1 cellular context compared by ENCODE assay signal in the genomic region with DNA sequence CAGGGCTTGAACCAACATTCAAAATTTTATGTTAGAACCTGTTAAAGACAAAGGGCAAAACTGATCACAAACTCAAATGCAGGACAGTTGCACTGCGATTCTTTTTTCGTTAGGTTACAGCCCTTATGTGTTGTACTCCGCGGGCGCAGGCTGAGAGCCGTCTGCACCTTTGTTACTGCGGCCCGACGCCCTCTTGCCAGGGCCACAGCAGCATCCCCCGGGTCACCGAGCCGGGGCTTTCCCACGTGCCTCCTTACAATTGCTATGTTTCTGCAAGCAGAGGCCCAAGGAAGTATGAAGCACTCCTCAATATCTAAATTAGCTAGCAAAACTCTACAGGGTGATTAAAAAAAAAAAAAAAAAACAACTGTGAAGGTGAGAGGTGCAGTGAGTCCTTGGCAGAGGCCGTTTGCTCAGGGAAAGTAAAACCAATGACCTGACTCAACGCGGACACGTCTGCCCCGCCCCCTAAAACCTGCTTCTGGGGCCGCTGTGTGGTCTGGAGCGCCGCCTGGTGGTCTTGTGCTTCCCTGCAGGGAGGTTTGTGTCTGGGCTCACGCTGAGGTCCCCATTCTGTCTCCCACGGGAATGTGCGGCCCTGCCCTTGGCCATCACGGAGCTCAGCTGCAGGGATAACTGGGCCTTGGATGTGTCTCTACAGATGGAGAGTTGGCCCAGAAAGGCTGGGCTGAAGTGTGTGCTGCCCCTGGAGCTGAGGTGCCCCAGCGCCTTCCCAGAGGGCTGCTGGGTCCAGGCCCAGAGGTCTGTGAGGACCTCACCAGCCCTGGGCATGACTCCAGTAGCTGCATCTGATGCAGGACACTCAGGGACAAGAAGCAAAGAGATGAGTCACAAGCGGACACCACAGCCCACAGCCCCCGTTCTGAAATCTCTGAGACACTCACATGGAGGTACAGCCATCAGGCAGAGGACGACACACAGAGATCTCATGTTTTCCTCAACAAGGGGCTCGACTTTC.
TF ChIP-seq lines count a peak whose summit lies in the region.

No MANE protein-coding gene starts in this region.

TF ChIP-seq in HEK293, 187 proteins besides CTCF, POLR2A, EP300 and RAD21 (continued from another document):
- TF ChIP-seq, protein P1, sequence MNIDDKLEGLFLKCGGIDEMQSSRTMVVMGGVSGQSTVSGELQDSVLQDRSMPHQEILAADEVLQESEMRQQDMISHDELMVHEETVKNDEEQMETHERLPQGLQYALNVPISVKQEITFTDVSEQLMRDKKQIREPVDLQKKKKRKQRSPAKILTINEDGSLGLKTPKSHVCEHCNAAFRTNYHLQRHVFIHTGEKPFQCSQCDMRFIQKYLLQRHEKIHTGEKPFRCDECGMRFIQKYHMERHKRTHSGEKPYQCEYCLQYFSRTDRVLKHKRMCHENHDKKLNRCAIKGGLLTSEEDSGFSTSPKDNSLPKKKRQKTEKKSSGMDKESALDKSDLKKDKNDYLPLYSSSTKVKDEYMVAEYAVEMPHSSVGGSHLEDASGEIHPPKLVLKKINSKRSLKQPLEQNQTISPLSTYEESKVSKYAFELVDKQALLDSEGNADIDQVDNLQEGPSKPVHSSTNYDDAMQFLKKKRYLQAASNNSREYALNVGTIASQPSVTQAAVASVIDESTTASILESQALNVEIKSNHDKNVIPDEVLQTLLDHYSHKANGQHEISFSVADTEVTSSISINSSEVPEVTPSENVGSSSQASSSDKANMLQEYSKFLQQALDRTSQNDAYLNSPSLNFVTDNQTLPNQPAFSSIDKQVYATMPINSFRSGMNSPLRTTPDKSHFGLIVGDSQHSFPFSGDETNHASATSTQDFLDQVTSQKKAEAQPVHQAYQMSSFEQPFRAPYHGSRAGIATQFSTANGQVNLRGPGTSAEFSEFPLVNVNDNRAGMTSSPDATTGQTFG (tag by site-specific recombination; IDR thresholded peaks at IDR 0.05; ENCODE audit: borderline replicate concordance) = no peak
- TF ChIP-seq ZNF426 (tag by site-specific recombination; IDR thresholded peaks at IDR 0.05) = no peak
- TF ChIP-seq KLF17 (tag by site-specific recombination; IDR thresholded peaks at IDR 0.05) = no peak
- TF ChIP-seq, protein P2, sequence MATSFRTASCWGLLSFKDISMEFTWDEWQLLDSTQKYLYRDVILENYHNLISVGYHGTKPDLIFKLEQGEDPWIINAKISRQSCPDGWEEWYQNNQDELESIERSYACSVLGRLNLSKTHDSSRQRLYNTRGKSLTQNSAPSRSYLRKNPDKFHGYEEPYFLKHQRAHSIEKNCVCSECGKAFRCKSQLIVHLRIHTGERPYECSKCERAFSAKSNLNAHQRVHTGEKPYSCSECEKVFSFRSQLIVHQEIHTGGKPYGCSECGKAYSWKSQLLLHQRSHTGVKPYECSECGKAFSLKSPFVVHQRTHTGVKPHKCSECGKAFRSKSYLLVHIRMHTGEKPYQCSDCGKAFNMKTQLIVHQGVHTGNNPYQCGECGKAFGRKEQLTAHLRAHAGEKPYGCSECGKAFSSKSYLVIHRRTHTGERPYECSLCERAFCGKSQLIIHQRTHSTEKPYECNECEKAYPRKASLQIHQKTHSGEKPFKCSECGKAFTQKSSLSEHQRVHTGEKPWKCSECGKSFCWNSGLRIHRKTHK (tag by site-specific recombination; IDR thresholded peaks at IDR 0.05) = no peak
- TF ChIP-seq ZNF791 (tag by site-specific recombination; IDR thresholded peaks at IDR 0.05) = no peak
- TF ChIP-seq ZNF670 (tag by site-specific recombination; IDR thresholded peaks at IDR 0.05; ENCODE audit: low read depth) = no peak
- TF ChIP-seq ZNF561 (tag by site-specific recombination; IDR thresholded peaks at IDR 0.05; ENCODE audit: borderline replicate concordance) = no peak
- TF ChIP-seq, protein P3, sequence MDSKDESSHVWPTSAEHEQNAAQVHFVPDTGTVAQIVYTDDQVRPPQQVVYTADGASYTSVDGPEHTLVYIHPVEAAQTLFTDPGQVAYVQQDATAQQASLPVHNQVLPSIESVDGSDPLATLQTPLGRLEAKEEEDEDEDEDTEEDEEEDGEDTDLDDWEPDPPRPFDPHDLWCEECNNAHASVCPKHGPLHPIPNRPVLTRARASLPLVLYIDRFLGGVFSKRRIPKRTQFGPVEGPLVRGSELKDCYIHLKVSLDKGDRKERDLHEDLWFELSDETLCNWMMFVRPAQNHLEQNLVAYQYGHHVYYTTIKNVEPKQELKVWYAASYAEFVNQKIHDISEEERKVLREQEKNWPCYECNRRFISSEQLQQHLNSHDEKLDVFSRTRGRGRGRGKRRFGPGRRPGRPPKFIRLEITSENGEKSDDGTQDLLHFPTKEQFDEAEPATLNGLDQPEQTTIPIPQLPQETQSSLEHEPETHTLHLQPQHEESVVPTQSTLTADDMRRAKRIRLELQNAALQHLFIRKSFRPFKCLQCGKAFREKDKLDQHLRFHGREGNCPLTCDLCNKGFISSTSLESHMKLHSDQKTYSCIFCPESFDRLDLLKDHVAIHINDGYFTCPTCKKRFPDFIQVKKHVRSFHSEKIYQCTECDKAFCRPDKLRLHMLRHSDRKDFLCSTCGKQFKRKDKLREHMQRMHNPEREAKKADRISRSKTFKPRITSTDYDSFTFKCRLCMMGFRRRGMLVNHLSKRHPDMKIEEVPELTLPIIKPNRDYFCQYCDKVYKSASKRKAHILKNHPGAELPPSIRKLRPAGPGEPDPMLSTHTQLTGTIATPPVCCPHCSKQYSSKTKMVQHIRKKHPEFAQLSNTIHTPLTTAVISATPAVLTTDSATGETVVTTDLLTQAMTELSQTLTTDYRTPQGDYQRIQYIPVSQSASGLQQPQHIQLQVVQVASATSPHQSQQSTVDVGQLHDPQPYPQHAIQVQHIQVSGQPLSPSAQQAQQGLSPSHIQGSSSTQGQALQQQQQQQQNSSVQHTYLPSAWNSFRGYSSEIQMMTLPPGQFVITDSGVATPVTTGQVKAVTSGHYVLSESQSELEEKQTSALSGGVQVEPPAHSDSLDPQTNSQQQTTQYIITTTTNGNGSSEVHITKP (tag by site-specific recombination; IDR thresholded peaks at IDR 0.05) = no peak
- TF ChIP-seq, protein P4, sequence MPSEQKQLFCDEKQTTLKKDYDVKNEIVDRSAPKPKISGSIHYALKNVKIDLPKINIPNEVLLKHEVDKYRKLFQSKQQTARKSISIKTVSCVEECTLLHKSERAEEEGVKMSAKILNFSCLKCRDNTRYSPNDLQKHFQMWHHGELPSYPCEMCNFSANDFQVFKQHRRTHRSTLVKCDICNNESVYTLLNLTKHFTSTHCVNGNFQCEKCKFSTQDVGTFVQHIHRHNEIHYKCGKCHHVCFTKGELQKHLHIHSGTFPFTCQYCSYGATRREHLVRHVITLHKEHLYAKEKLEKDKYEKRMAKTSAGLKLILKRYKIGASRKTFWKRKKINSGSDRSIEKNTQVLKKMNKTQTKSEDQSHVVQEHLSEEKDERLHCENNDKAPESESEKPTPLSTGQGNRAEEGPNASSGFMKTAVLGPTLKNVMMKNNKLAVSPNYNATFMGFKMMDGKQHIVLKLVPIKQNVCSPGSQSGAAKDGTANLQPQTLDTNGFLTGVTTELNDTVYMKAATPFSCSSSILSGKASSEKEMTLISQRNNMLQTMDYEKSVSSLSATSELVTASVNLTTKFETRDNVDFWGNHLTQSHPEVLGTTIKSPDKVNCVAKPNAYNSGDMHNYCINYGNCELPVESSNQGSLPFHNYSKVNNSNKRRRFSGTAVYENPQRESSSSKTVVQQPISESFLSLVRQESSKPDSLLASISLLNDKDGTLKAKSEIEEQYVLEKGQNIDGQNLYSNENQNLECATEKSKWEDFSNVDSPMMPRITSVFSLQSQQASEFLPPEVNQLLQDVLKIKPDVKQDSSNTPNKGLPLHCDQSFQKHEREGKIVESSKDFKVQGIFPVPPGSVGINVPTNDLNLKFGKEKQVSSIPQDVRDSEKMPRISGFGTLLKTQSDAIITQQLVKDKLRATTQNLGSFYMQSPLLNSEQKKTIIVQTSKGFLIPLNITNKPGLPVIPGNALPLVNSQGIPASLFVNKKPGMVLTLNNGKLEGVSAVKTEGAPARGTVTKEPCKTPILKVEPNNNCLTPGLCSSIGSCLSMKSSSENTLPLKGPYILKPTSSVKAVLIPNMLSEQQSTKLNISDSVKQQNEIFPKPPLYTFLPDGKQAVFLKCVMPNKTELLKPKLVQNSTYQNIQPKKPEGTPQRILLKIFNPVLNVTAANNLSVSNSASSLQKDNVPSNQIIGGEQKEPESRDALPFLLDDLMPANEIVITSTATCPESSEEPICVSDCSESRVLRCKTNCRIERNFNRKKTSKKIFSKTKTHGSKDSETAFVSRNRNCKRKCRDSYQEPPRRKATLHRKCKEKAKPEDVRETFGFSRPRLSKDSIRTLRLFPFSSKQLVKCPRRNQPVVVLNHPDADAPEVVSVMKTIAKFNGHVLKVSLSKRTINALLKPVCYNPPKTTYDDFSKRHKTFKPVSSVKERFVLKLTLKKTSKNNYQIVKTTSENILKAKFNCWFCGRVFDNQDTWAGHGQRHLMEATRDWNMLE (tag by site-specific recombination; conservative IDR thresholded peaks at IDR 0.05; ENCODE audit: low read depth) = no peak
- no peak for TF ChIP-seq ZNF558 (tag by site-specific recombination; IDR thresholded peaks at IDR 0.05)
- TF ChIP-seq KLF16 (tag by site-specific recombination; IDR thresholded peaks at IDR 0.05) = 0 out of 2 replicates have a peak, but pooled peaks have one; percentile 37
- TF ChIP-seq ZNF548 (tag by site-specific recombination; IDR thresholded peaks at IDR 0.05) = no peak
- TF ChIP-seq ZNF112 (tag by site-specific recombination; IDR thresholded peaks at IDR 0.05) = no peak
- TF ChIP-seq PRDM1 (tag by site-specific recombination; IDR thresholded peaks at IDR 0.05) = no peak
- TF ChIP-seq ZNF23 (tag by site-specific recombination; IDR thresholded peaks at IDR 0.05; ENCODE audit: borderline replicate concordance) = no peak
- no peak for TF ChIP-seq GLI2 (tag by site-specific recombination; IDR thresholded peaks at IDR 0.05; ENCODE audit: borderline replicate concordance, low read depth)
- TF ChIP-seq KLF9 (tag by site-specific recombination; IDR thresholded peaks at IDR 0.05; ENCODE audit: low read depth) = peak; percentile 86
- TF ChIP-seq ZNF2 (tag by site-specific recombination; IDR thresholded peaks at IDR 0.05) = 0 out of 2 replicates have a peak, but pooled peaks have one; percentile 22
- no peak for TF ChIP-seq ZNF248 (tag by site-specific recombination; IDR thresholded peaks at IDR 0.05)
- TF ChIP-seq GLIS1 (tag by site-specific recombination; IDR thresholded peaks at IDR 0.05) = 0 out of 2 replicates have a peak, but pooled peaks have one; percentile 8
- no peak for TF ChIP-seq ZNF174 (tag by site-specific recombination; IDR thresholded peaks at IDR 0.05)
- no peak for TF ChIP-seq ZNF837 (tag by site-specific recombination; IDR thresholded peaks at IDR 0.05)
- TF ChIP-seq, protein P5, sequence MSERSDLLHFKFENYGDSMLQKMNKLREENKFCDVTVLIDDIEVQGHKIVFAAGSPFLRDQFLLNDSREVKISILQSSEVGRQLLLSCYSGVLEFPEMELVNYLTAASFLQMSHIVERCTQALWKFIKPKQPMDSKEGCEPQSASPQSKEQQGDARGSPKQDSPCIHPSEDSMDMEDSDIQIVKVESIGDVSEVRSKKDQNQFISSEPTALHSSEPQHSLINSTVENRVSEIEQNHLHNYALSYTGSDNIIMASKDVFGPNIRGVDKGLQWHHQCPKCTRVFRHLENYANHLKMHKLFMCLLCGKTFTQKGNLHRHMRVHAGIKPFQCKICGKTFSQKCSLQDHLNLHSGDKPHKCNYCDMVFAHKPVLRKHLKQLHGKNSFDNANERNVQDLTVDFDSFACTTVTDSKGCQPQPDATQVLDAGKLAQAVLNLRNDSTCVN (tag by site-specific recombination; optimal IDR thresholded peaks at IDR 0.05) = peak; percentile 11
